In genomic region chr2:201116959-201117734, GRCh38 we compare ENCODE assay signal across 1 cellular context.
TF ChIP-seq lines count a peak whose summit lies in the region.

No MANE protein-coding gene starts in this region.

TF ChIP-seq in IMR-90, 13 proteins besides CTCF, POLR2A, EP300 and RAD21 (continued from another document):
- TF ChIP-seq NFE2L2 (IDR thresholded peaks at IDR 0.05; ENCODE audit: low read depth, low read length) (no peak), MAZ (IDR thresholded peaks at IDR 0.05; ENCODE audit: borderline replicate concordance, low read depth, low read length) (no peak), BHLHE40 (IDR thresholded peaks at IDR 0.05; ENCODE audit: low read depth, low read length) (peak; percentile 16; the same call in 1 of the 2 replicates), RFX5 (IDR thresholded peaks at IDR 0.05; ENCODE audit: low read depth, low read length) (no peak), ELK1 (IDR thresholded peaks at IDR 0.05; ENCODE audit: borderline replicate concordance, low read depth, low read length) (no peak), RCOR1 (IDR thresholded peaks at IDR 0.05; ENCODE audit: insufficient replicate concordance, low read length) (no peak)
- TF ChIP-seq, protein P1, sequence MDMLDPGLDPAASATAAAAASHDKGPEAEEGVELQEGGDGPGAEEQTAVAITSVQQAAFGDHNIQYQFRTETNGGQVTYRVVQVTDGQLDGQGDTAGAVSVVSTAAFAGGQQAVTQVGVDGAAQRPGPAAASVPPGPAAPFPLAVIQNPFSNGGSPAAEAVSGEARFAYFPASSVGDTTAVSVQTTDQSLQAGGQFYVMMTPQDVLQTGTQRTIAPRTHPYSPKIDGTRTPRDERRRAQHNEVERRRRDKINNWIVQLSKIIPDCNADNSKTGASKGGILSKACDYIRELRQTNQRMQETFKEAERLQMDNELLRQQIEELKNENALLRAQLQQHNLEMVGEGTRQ (IDR thresholded peaks at IDR 0.05; ENCODE audit: low read depth, low read length) = no peak
